1 cellular context compared by ENCODE assay signal in the genomic region with DNA sequence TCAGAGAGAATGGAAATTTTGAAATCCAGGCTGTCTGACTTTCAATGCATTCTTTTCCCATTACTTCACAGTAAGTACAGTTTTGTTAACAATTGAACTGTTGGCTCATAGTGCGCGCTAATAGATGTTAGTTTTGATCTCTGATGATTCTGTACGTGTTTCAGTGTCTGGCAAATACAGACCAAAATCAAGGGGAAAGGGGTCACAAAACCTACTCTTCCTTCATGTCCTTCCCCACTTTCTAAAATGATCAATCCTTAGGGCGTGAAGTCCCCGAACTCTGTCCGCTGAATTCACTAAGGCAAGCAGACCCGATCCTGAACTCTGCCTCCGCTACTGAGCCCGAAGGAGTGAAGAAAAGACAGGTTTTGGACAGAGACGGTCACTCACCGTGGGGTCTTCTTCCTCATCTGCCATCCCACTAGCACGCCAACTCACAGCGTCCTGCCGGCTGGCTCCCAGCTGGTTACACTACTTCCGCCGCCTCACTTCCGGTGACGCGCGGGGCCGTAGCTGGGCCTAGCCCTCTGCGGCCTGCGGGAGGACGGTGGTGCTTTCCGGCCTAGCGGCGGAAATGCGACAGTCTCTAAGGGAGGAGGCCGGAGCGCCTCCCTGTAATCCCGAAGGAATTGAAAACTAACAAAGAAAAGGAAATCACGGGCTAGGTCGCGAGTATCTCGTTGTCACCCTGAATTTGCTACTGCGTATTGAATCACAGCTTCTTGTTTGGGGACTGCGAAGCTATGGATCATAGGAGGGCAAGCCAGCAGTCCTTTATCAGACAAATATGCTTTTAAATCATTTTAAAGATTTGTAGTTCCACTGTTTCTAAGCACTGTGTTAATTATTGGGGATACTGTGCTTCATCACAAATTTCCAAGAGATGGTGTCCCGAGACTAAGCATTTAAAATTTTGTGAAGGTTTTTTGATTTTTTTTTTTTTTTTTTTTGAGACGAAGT.
TF ChIP-seq lines count a peak whose summit lies in the region.

Gene TAF13, minus strand, starts transcription at position 473 of the 960 bp plus-strand sequence. Its CDS starts 56 bp downstream, at position 417.

TF ChIP-seq in K562, 482 proteins besides CTCF, POLR2A, EP300 and RAD21 (continued from another document and continues in another):
- TF ChIP-seq TFE3 (CRISPR knock-in tag; IDR thresholded peaks at IDR 0.05) (no peak), YBX1 (IDR thresholded peaks at IDR 0.05) (no peak), HMGXB4 (CRISPR knock-in tag; IDR thresholded peaks at IDR 0.05) (0 out of 2 replicates have a peak, but pooled peaks have one; percentile 30), KHSRP (IDR thresholded peaks at IDR 0.05) (no peak), THRAP3 (IDR thresholded peaks at IDR 0.05; ENCODE audit: borderline replicate concordance) (no peak), NR2C1 (IDR thresholded peaks at IDR 0.05) (peak; percentile 39; the same call in 1 of the 2 replicates), NR2C1 (tag; IDR thresholded peaks at IDR 0.05) (no peak; the same call in 1 of the 2 replicates), SLC30A9 (CRISPR knock-in tag; IDR thresholded peaks at IDR 0.05) (no peak), FOS (IDR thresholded peaks at IDR 0.05; ENCODE audit: extremely low read depth, insufficient read length) (no peak), MTA2 (IDR thresholded peaks at IDR 0.05; ENCODE audit: low read depth) (no peak), TSHZ1 (CRISPR knock-in tag; IDR thresholded peaks at IDR 0.05) (no peak), BDP1 (IDR thresholded peaks at IDR 0.05; ENCODE audit: insufficient read depth, insufficient read length) (no peak), OTX1 (CRISPR knock-in tag; IDR thresholded peaks at IDR 0.05) (peak; percentile 48; the same call in 1 of the 2 replicates), PREB (CRISPR knock-in tag; IDR thresholded peaks at IDR 0.05) (no peak), SMAD1 (IDR thresholded peaks at IDR 0.05; ENCODE audit: low read depth, low read length, partially characterized antibody) (peak; percentile 69), PHF8 (IDR thresholded peaks at IDR 0.05; ENCODE audit: borderline replicate concordance, low read length) (peak; percentile 88), POLR3G (IDR thresholded peaks at IDR 0.05; ENCODE audit: extremely low read depth, insufficient read length, insufficient replicate concordance) (no peak), SREBF1 (IDR thresholded peaks at IDR 0.05; ENCODE audit: borderline replicate concordance, low read depth, low read length) (no peak), SAFB (IDR thresholded peaks at IDR 0.05; ENCODE audit: borderline replicate concordance, low read depth, low read length) (no peak), ZBTB8A (IDR thresholded peaks at IDR 0.05; ENCODE audit: partially characterized antibody) (no peak), NR4A1 (CRISPR knock-in tag; IDR thresholded peaks at IDR 0.05) (peak; percentile 58; the same call in 1 of the 2 replicates), NR4A1 (tag; IDR thresholded peaks at IDR 0.05) (no peak), NFE2L1 (tag; IDR thresholded peaks at IDR 0.05; ENCODE audit: borderline replicate concordance, low read depth) (no peak), ZNF23 (CRISPR knock-in tag; IDR thresholded peaks at IDR 0.05) (no peak), ATF7 (IDR thresholded peaks at IDR 0.05) (peak; percentile 89), HMG20A (CRISPR knock-in tag; conservative IDR thresholded peaks at IDR 0.05) (no peak), ZFX (CRISPR knock-in tag; IDR thresholded peaks at IDR 0.05) (peak; percentile 100), SP1 (CRISPR knock-in tag; IDR thresholded peaks at IDR 0.05) (peak; percentile 75; the same call in 1 of the 2 replicates), ZNF277 (CRISPR knock-in tag; IDR thresholded peaks at IDR 0.05; ENCODE audit: borderline replicate concordance) (no peak), ZNF3 (CRISPR knock-in tag; IDR thresholded peaks at IDR 0.05) (no peak), STAT5B (CRISPR knock-in tag; IDR thresholded peaks at IDR 0.05) (no peak), XRCC4 (IDR thresholded peaks at IDR 0.05; ENCODE audit: extremely low read depth, insufficient read depth, insufficient read length) (no peak), KDM1A (IDR thresholded peaks at IDR 0.05) (peak in 1 of 2 experiments; percentile 53; a peak in 1 of 4 replicates)
- TF ChIP-seq, protein P1, sequence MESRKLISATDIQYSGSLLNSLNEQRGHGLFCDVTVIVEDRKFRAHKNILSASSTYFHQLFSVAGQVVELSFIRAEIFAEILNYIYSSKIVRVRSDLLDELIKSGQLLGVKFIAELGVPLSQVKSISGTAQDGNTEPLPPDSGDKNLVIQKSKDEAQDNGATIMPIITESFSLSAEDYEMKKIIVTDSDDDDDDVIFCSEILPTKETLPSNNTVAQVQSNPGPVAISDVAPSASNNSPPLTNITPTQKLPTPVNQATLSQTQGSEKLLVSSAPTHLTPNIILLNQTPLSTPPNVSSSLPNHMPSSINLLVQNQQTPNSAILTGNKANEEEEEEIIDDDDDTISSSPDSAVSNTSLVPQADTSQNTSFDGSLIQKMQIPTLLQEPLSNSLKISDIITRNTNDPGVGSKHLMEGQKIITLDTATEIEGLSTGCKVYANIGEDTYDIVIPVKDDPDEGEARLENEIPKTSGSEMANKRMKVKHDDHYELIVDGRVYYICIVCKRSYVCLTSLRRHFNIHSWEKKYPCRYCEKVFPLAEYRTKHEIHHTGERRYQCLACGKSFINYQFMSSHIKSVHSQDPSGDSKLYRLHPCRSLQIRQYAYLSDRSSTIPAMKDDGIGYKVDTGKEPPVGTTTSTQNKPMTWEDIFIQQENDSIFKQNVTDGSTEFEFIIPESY (CRISPR knock-in tag; IDR thresholded peaks at IDR 0.05): no peak
- TF ChIP-seq, protein P2, sequence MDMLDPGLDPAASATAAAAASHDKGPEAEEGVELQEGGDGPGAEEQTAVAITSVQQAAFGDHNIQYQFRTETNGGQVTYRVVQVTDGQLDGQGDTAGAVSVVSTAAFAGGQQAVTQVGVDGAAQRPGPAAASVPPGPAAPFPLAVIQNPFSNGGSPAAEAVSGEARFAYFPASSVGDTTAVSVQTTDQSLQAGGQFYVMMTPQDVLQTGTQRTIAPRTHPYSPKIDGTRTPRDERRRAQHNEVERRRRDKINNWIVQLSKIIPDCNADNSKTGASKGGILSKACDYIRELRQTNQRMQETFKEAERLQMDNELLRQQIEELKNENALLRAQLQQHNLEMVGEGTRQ (CRISPR knock-in tag; IDR thresholded peaks at IDR 0.05): no peak
- TF ChIP-seq, protein P3, sequence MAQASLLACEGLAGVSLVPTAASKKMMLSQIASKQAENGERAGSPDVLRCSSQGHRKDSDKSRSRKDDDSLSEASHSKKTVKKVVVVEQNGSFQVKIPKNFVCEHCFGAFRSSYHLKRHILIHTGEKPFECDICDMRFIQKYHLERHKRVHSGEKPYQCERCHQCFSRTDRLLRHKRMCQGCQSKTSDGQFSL (CRISPR knock-in tag; IDR thresholded peaks at IDR 0.05): no peak
- TF ChIP-seq, protein P3 (tag; IDR thresholded peaks at IDR 0.05): no peak
- TF ChIP-seq, protein P4, sequence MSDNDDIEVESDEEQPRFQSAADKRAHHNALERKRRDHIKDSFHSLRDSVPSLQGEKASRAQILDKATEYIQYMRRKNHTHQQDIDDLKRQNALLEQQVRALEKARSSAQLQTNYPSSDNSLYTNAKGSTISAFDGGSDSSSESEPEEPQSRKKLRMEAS (CRISPR knock-in tag; IDR thresholded peaks at IDR 0.05): peak; percentile 63; the same call in 1 of the 2 replicates
- TF ChIP-seq, protein P5, sequence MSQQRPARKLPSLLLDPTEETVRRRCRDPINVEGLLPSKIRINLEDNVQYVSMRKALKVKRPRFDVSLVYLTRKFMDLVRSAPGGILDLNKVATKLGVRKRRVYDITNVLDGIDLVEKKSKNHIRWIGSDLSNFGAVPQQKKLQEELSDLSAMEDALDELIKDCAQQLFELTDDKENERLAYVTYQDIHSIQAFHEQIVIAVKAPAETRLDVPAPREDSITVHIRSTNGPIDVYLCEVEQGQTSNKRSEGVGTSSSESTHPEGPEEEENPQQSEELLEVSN (IDR thresholded peaks at IDR 0.05; ENCODE audit: borderline replicate concordance in 1 of 2, extremely low read depth in 1 of 2, insufficient read depth in 1 of 2, insufficient read length in 1 of 2, low read depth in 1 of 2, low read length in 1 of 2, poor library complexity in 1 of 2, severe bottlenecking in 1 of 2): peak in 1 of 2 experiments; percentile 52
- TF ChIP-seq, protein P6, sequence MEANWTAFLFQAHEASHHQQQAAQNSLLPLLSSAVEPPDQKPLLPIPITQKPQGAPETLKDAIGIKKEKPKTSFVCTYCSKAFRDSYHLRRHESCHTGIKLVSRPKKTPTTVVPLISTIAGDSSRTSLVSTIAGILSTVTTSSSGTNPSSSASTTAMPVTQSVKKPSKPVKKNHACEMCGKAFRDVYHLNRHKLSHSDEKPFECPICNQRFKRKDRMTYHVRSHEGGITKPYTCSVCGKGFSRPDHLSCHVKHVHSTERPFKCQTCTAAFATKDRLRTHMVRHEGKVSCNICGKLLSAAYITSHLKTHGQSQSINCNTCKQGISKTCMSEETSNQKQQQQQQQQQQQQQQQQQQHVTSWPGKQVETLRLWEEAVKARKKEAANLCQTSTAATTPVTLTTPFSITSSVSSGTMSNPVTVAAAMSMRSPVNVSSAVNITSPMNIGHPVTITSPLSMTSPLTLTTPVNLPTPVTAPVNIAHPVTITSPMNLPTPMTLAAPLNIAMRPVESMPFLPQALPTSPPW (CRISPR knock-in tag; IDR thresholded peaks at IDR 0.05): peak; percentile 47; the same call in 1 of the 2 replicates
